8 cellular contexts compared by ENCODE assay signal in genomic region chr12:98645572-98646067, GRCh38. TPM values are rescaled to one million over a fixed set of nuclear protein-coding genes. Genes with fewer than 3 reads are reported as not detected.
A peak's percentile ranks its signal among the peaks of the same experiment; 100 is the strongest.
DNase-seq lines count a peak whose midpoint lies in the region; ATAC-seq, FAIRE-seq and TF ChIP-seq lines count a peak whose summit lies in the region.

No MANE protein-coding gene starts in this region.

- TF ChIP-seq CTCF in PC-3 (conservative IDR thresholded peaks at IDR 0.05; ENCODE audit: low read depth, low read length) (no peak), mammary epithelial cell (conservative IDR thresholded peaks at IDR 0.05 in 1 of 2, IDR thresholded peaks at IDR 0.05 in 1 of 2; ENCODE audit: extremely low read depth in 1 of 2, insufficient read depth in 1 of 2, low read depth in 1 of 2, low read length in 2 of 2) (no peak), keratinocyte (optimal IDR thresholded peaks at IDR 0.05 in 1 of 3, IDR thresholded peaks at IDR 0.05 in 1 of 3, conservative IDR thresholded peaks at IDR 0.05 in 1 of 3; ENCODE audit: extremely low read depth in 1 of 3, insufficient read depth in 2 of 3, low read length in 3 of 3) (no peak)

- H3K36me3 ChIP-seq in PC-3 (ENCODE audit: low read depth, low read length) = no peaks in the 10 kb centered on the region; the same call in 1 of the 2 replicates
- H3K36me3 ChIP-seq in mammary epithelial cell (ENCODE audit: insufficient read depth, low read length) = peaks cover 20% of the 10 kb centered on the region
- H3K36me3 ChIP-seq in keratinocyte (ENCODE audit: control insufficient read depth in 2 of 2, extremely low read depth in 1 of 2, insufficient read depth in 2 of 2, low read length in 2 of 2) = peaks cover 0 to 4% of the 10 kb centered on the region in 2 experiments

- ATAC-seq in HG02610 (IDR thresholded peaks at IDR 0.05; ENCODE audit: unreplicated experiment) (peak; percentile 1), PC-3 (peak; percentile 4)
- ATAC-seq in stimulated activated effector memory CD8-positive, alpha-beta T cell treated with anti-CD3 and anti-CD28 coated beads, Interleukin-12 subunit alpha, Interleukin-12 subunit beta, amount 100 ng/mL, for 72 hours = no peak

- DNase-seq in NCI-H510A treated with DMSO at 0.1 percent for 48 hours (lab: John Stamatoyannopoulos, UW) (peak; percentile 24), NCI-H510A (lab: John Stamatoyannopoulos, UW) (no peak), PC-3 (peak; percentile 18), mammary epithelial cell (peak; percentile 29), keratinocyte (ENCODE audit: low read depth, low spot score) (no peak), NCI-H2081 treated with DMSO at 0.1 percent for 48 hours (lab: John Stamatoyannopoulos, UW) (no peak)
- no peak for DNase-seq in stimulated activated effector memory CD8-positive, alpha-beta T cell treated with anti-CD3 and anti-CD28 coated beads, Interleukin-12 subunit alpha, Interleukin-12 subunit beta, amount 100 ng/mL, for 72 hours (ENCODE audit: low spot score in 2 of 2)

- CTCF ChIA-PET in PC-3 (lab: Charles Lee) (interaction anchor here (1.0 kb wide), 1 partner anchor 39 kb away, joined by 4 read pairs; no protein-coding TSS in a partner anchor), mammary epithelial cell (lab: Charles Lee; ENCODE audit: low non-redundant PET) (no interaction called here)

- H3F3A ChIP-seq in PC-3 (ENCODE audit: low read length, unreplicated experiment) = no peaks in the 10 kb centered on the region

- H3K79me2 ChIP-seq in PC-3 (ENCODE audit: low read length) (peaks cover 49% of the 10 kb centered on the region), mammary epithelial cell (ENCODE audit: insufficient read depth, low read length) (peaks cover 80% of the 10 kb centered on the region), keratinocyte (ENCODE audit: control insufficient read depth, insufficient read depth, low read length) (peaks cover 56% of the 10 kb centered on the region)

- peaks cover 60% of the 10 kb centered on the region for H3K36me3 Mint-ChIP-seq in stimulated activated effector memory CD8-positive, alpha-beta T cell treated with anti-CD3 and anti-CD28 coated beads, Interleukin-12 subunit alpha, Interleukin-12 subunit beta, amount 100 ng/mL, for 72 hours

- H3K9me3 ChIP-seq in PC-3 (ENCODE audit: low read length) (no peaks in the 10 kb centered on the region), mammary epithelial cell (replicated peaks; ENCODE audit: insufficient read depth, low read length) (no peaks in the 10 kb centered on the region), keratinocyte (ENCODE audit: control insufficient read depth, low read depth, low read length) (no peaks in the 10 kb centered on the region)

- intact Hi-C loops in PC-3 (cut with micrococcal nuclease) = loop anchor here (1.0 to 2.0 kb wide), 4 partner anchors 9 to 229 kb away; partner anchors contain the start of gene SLC25A3
- intact Hi-C loops in mammary epithelial cell (cut with micrococcal nuclease) = loop anchor here (2.0 to 5.0 kb wide), 3 partner anchors 128 to 228 kb away; partner anchors contain the start of gene TMPO

- H3K4me1 Mint-ChIP-seq in stimulated activated effector memory CD8-positive, alpha-beta T cell treated with anti-CD3 and anti-CD28 coated beads, Interleukin-12 subunit alpha, Interleukin-12 subunit beta, amount 100 ng/mL, for 72 hours = peaks cover 7% of the 10 kb centered on the region

- peak; percentile 34 for FAIRE-seq in keratinocyte (lab: Jason Lieb, UNC)

- POLR2A ChIA-PET in PC-3 (lab: Charles Lee; ENCODE audit: unreplicated experiment) = no interaction called here

- H3K4me3 ChIP-seq in PC-3 (ENCODE audit: low read length) (peak overlapping the region; percentile 88), mammary epithelial cell (replicated peaks in 1 of 3; ENCODE audit: insufficient read depth in 1 of 3, low read depth in 2 of 3, low read length in 3 of 3) (peak overlapping the region; percentile 90 to 98 (median 97)), keratinocyte (ENCODE audit: control insufficient read depth in 2 of 3, extremely low read depth in 1 of 3, insufficient read depth in 2 of 3, low read depth in 1 of 3, low read length in 3 of 3) (peak overlapping the region; percentile 71 to 98 (median 87))

- BruUV-seq in PC-3 (replicated peaks; lab: Mats Ljungman, UMichigan) (no TSS peak), mammary epithelial cell (replicated peaks; lab: Mats Ljungman, UMichigan) (TSS peak; percentile 47)

- no peaks in the 10 kb centered on the region for H4K20me1 ChIP-seq in PC-3 (ENCODE audit: low read length)
- no peaks in the 10 kb centered on the region for H4K20me1 ChIP-seq in mammary epithelial cell (ENCODE audit: insufficient read depth, low read length)
- no peaks in the 10 kb centered on the region for H4K20me1 ChIP-seq in keratinocyte (ENCODE audit: control insufficient read depth, extremely low read depth, insufficient read depth, low read length)

- H3K9ac ChIP-seq in PC-3 (ENCODE audit: low read length) (peak overlapping the region; percentile 68), mammary epithelial cell (ENCODE audit: insufficient read depth, low read length) (peak overlapping the region; percentile 87), keratinocyte (ENCODE audit: control insufficient read depth, extremely low read depth, insufficient read depth, low read length) (peak overlapping the region; percentile 89)

- in situ Hi-C loops in mammary epithelial cell (cut with MboI; ENCODE audit: low sequenced_read_pairs in 2 of 2) = loop anchor here in 1 of 2 donors (10.0 kb wide), 1 partner anchor 141 kb away; no protein-coding TSS in a partner anchor

- H3K27ac Mint-ChIP-seq in stimulated activated effector memory CD8-positive, alpha-beta T cell treated with anti-CD3 and anti-CD28 coated beads, Interleukin-12 subunit alpha, Interleukin-12 subunit beta, amount 100 ng/mL, for 72 hours = peak overlapping the region; percentile 92

- dilution Hi-C loops in mammary epithelial cell (cut with HindIII; ENCODE audit: low sequenced_read_pairs) = no loop called here
- dilution Hi-C loops in keratinocyte (cut with MboI; ENCODE audit: extremely low pct_ligation_motif_present, low sequenced_read_pairs) = no loop called here

- 3% methylated on average over 12 of the region's 24 CpGs for WGBS in mammary epithelial cell (ENCODE audit: low coverage, missing lambda C conversion rate)

- H3K9me2 ChIP-seq in PC-3 (replicated peaks; ENCODE audit: low read length) = no peaks in the 10 kb centered on the region

- no peaks in the 10 kb centered on the region for H3K27me3 ChIP-seq in PC-3 (ENCODE audit: low read length)
- no peaks in the 10 kb centered on the region for H3K27me3 ChIP-seq in mammary epithelial cell (ENCODE audit: insufficient read depth, low read length)
- H3K27me3 ChIP-seq in keratinocyte (ENCODE audit: control insufficient read depth, extremely low read depth, insufficient read depth, low read length) = no peaks in the 10 kb centered on the region

- H3K4me3 Mint-ChIP-seq in stimulated activated effector memory CD8-positive, alpha-beta T cell treated with anti-CD3 and anti-CD28 coated beads, Interleukin-12 subunit alpha, Interleukin-12 subunit beta, amount 100 ng/mL, for 72 hours = peak overlapping the region; percentile 96

- H3K9me3 Mint-ChIP-seq in stimulated activated effector memory CD8-positive, alpha-beta T cell treated with anti-CD3 and anti-CD28 coated beads, Interleukin-12 subunit alpha, Interleukin-12 subunit beta, amount 100 ng/mL, for 72 hours = no peaks in the 10 kb centered on the region

- H3K4me1 ChIP-seq in PC-3 (ENCODE audit: insufficient read depth, low read length) (peaks cover 6% of the 10 kb centered on the region), mammary epithelial cell (ENCODE audit: insufficient read depth, low read length) (peaks cover 5% of the 10 kb centered on the region), keratinocyte (ENCODE audit: control insufficient read depth, extremely low read depth, insufficient read depth, low read length) (peaks cover 9% of the 10 kb centered on the region)

- H3K9me1 ChIP-seq in keratinocyte (ENCODE audit: control insufficient read depth, extremely low read depth, insufficient read depth, low read length) = no peaks in the 10 kb centered on the region

- peak overlapping the region; percentile 81 for H3K4me2 ChIP-seq in PC-3 (ENCODE audit: low read length)
- H3K4me2 ChIP-seq in mammary epithelial cell (ENCODE audit: insufficient read depth, low read depth, low read length) = peak overlapping the region; percentile 80
- H3K4me2 ChIP-seq in keratinocyte (ENCODE audit: control insufficient read depth, extremely low read depth, insufficient read depth, low read depth, low read length) = peak overlapping the region; percentile 88

- H2AFZ ChIP-seq in PC-3 (ENCODE audit: low read length) = peak overlapping the region; percentile 98
- peak overlapping the region; percentile 92 for H2AFZ ChIP-seq in mammary epithelial cell (ENCODE audit: low read depth, low read length)
- H2AFZ ChIP-seq in keratinocyte (ENCODE audit: control insufficient read depth, low read length) = peak overlapping the region; percentile 94

- H3K27ac ChIP-seq in PC-3 (ENCODE audit: low read length) = no peak overlapping the region
- H3K27ac ChIP-seq in mammary epithelial cell (ENCODE audit: insufficient read depth, low read depth, low read length) = peak overlapping the region; percentile 60
- peak overlapping the region; percentile 90 for H3K27ac ChIP-seq in keratinocyte (ENCODE audit: control insufficient read depth, insufficient read depth, low read length)

RNA-seq across cellular contexts. Expression of gene APAF1, which starts 0.5 kb away (rescaled TPM):
- 8.5 and 10.1 TPM in 2 replicates for total RNA-seq in PC-3 (2014; rRNA removed)
- total RNA-seq in mammary epithelial cell = 10 to 100 TPM; 17.0 to 18.0 TPM
- polyA plus RNA-seq in mammary epithelial cell = 6.4 TPM
- polyA minus RNA-seq in mammary epithelial cell = 15.2 TPM
- 5.0 to 9.9 TPM (median 6.1 TPM) in 3 replicates for polyA plus RNA-seq in keratinocyte
- 4.4 TPM for polyA plus RNA-seq in keratinocyte (2011; ENCODE audit: low read depth)
- 3.2 and 5.4 TPM in 2 replicates for polyA plus RNA-seq in keratinocyte (2011; cell fraction: cytosol; rRNA removed)
- polyA plus RNA-seq in keratinocyte (2011; cell fraction: nucleus; rRNA removed) = 8.9 and 9.1 TPM in 2 replicates
- polyA plus RNA-seq in keratinocyte (2012; ENCODE audit: low replicate concordance) = 2.2 and 6.6 TPM in 2 replicates
- polyA minus RNA-seq in keratinocyte = 3.0 to 20.2 TPM (median 8.0 TPM) in 3 replicates
- polyA minus RNA-seq in keratinocyte (2011; cell fraction: cytosol; rRNA and poly(A)+ RNA removed) = 17.5 TPM
- 13.1 and 23.1 TPM in 2 replicates for polyA minus RNA-seq in keratinocyte (2011; cell fraction: nucleus; rRNA and poly(A)+ RNA removed)

RNA-seq across cellular contexts. Expression of gene IKBIP, which starts 1.0 kb away (rescaled TPM):
- total RNA-seq in PC-3 (2014; rRNA removed) = 11.1 and 14.6 TPM in 2 replicates
- 10 to 100 TPM; 46.2 TPM for total RNA-seq in mammary epithelial cell
- 31.5 TPM for polyA plus RNA-seq in mammary epithelial cell
- polyA minus RNA-seq in mammary epithelial cell = 6.3 TPM
- polyA plus RNA-seq in keratinocyte = 16.6 to 33.9 TPM (median 27.2 TPM) in 3 replicates
- polyA plus RNA-seq in keratinocyte (2011; ENCODE audit: low read depth) = 25.6 TPM
- polyA plus RNA-seq in keratinocyte (2011; cell fraction: cytosol; rRNA removed) = 18.8 and 28.9 TPM in 2 replicates
- 29.3 and 43.2 TPM in 2 replicates for polyA plus RNA-seq in keratinocyte (2011; cell fraction: nucleus; rRNA removed)
- polyA plus RNA-seq in keratinocyte (2012; ENCODE audit: low replicate concordance) = 8.1 and 37.4 TPM in 2 replicates
- polyA minus RNA-seq in keratinocyte = 1.6 to 9.9 TPM (median 3.6 TPM) in 3 replicates
- polyA minus RNA-seq in keratinocyte (2011; cell fraction: cytosol; rRNA and poly(A)+ RNA removed) = 14.8 TPM
- 11.2 and 18.1 TPM in 2 replicates for polyA minus RNA-seq in keratinocyte (2011; cell fraction: nucleus; rRNA and poly(A)+ RNA removed)

RNA-seq across cellular contexts. Expression of gene SLC25A3, which starts 52.1 kb away (rescaled TPM):
- 466 and 547 TPM in 2 replicates for total RNA-seq in PC-3 (2014; rRNA removed)
- 100 to 1,000 TPM; 591 to 639 TPM for total RNA-seq in mammary epithelial cell
- 790 TPM for polyA plus RNA-seq in mammary epithelial cell
- 827 TPM for polyA minus RNA-seq in mammary epithelial cell
- 289 to 802 TPM (median 389 TPM) in 3 replicates for polyA plus RNA-seq in keratinocyte
- 206 TPM for polyA plus RNA-seq in keratinocyte (2011; ENCODE audit: low read depth)
- polyA plus RNA-seq in keratinocyte (2011; cell fraction: cytosol; rRNA removed) = 695 and 997 TPM in 2 replicates
- polyA plus RNA-seq in keratinocyte (2011; cell fraction: nucleus; rRNA removed) = 442 and 563 TPM in 2 replicates
- polyA plus RNA-seq in keratinocyte (2012; ENCODE audit: low replicate concordance) = 419 and 507 TPM in 2 replicates
- 177 to 463 TPM (median 320 TPM) in 3 replicates for polyA minus RNA-seq in keratinocyte
- polyA minus RNA-seq in keratinocyte (2011; cell fraction: cytosol; rRNA and poly(A)+ RNA removed) = 633 TPM
- 238 and 245 TPM in 2 replicates for polyA minus RNA-seq in keratinocyte (2011; cell fraction: nucleus; rRNA and poly(A)+ RNA removed)

Comparison
In these comparisons a context has a peak if more than half of its experiments do, and no peak if none do; other contexts are left out.
1. DNase-seq: peak in NCI-H510A treated with DMSO at 0.1 percent for 48 hours (single experiment), PC-3 (single experiment) and mammary epithelial cell (single experiment); none in NCI-H510A (single experiment), keratinocyte (single experiment), stimulated activated effector memory CD8-positive, alpha-beta T cell treated with anti-CD3 and anti-CD28 coated beads, Interleukin-12 subunit alpha, Interleukin-12 subunit beta, amount 100 ng/mL, for 72 hours (0 of 2) and NCI-H2081 treated with DMSO at 0.1 percent for 48 hours (single experiment).
2. Peak in every context shown above with its lines, with median percentiles within 50 percentile points of each other: H2AFZ ChIP-seq, H3K4me2 ChIP-seq, H3K4me3 ChIP-seq and H3K9ac ChIP-seq.